ENCODE assay signal across 1 cellular context in the genomic region with DNA sequence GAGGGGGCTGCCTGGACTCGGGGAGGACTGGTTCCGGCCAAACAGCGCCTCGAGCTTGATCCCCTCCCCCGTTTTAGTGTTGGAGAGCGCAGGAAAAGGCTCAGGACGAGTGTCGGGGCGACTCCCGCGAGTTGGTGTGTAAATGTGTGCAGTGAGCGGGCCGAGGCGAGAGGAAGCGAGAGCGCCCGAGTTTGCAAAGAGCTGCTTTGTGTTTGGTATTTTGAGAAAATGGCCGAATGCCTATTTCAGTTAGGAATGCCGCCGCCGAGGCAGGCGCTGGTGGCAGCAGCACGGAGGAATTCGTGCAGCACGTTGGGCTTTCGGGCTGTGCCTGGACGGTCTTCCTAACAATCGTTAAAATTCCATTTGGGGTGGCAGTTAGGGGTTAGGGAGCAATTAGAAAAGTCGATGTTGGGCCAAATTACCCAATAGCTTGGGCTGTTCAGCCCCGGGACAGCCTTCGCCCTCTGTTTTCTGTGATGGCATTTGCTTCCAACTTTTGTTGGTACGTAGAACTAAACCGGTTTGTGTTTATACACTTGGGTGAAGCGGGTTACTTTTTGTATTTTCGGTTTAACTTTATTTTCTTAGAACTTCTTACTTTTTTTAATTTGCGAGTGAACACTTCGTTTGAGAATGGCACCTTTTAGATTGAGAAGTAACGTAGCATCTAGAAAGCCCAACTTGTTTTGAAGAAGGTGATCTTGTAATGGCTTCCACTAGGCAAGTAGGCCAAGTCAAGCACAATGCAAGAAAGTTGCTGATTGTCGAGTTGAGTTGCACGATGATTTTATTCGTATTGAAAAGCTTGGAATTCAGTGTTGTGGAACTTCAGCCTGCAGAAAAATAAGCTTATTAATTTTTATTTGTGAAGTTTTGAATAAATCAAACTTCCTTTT.
TF ChIP-seq lines count a peak whose summit lies in the region.

No MANE protein-coding gene starts in this region.

TF ChIP-seq in HepG2, 621 proteins besides CTCF, POLR2A, EP300 and RAD21 (continued from another document and continues in another):
- TF ChIP-seq, protein P1, sequence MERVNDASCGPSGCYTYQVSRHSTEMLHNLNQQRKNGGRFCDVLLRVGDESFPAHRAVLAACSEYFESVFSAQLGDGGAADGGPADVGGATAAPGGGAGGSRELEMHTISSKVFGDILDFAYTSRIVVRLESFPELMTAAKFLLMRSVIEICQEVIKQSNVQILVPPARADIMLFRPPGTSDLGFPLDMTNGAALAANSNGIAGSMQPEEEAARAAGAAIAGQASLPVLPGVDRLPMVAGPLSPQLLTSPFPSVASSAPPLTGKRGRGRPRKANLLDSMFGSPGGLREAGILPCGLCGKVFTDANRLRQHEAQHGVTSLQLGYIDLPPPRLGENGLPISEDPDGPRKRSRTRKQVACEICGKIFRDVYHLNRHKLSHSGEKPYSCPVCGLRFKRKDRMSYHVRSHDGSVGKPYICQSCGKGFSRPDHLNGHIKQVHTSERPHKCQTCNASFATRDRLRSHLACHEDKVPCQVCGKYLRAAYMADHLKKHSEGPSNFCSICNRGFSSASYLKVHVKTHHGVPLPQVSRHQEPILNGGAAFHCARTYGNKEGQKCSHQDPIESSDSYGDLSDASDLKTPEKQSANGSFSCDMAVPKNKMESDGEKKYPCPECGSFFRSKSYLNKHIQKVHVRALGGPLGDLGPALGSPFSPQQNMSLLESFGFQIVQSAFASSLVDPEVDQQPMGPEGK (CRISPR knock-in tag; IDR thresholded peaks at IDR 0.05), result peak; percentile 66; the same call in 1 of the 2 replicates
- TF ChIP-seq, protein P2, sequence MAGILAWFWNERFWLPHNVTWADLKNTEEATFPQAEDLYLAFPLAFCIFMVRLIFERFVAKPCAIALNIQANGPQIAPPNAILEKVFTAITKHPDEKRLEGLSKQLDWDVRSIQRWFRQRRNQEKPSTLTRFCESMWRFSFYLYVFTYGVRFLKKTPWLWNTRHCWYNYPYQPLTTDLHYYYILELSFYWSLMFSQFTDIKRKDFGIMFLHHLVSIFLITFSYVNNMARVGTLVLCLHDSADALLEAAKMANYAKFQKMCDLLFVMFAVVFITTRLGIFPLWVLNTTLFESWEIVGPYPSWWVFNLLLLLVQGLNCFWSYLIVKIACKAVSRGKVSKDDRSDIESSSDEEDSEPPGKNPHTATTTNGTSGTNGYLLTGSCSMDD (CRISPR knock-in tag; IDR thresholded peaks at IDR 0.05), result 0 out of 2 replicates have a peak, but pooled peaks have one; percentile 43
- TF ChIP-seq TAF1 (CRISPR knock-in tag; IDR thresholded peaks at IDR 0.05) (peak; percentile 40; the same call in 1 of the 2 replicates), TARDBP (CRISPR knock-in tag; IDR thresholded peaks at IDR 0.05) (0 out of 2 replicates have a peak, but pooled peaks have one; percentile 28), FOXC1 (CRISPR knock-in tag; IDR thresholded peaks at IDR 0.05; ENCODE audit: borderline replicate concordance) (0 out of 2 replicates have a peak, but pooled peaks have one; percentile 5), SP4 (CRISPR knock-in tag; IDR thresholded peaks at IDR 0.05) (0 out of 2 replicates have a peak, but pooled peaks have one; percentile 17), ZFY (CRISPR knock-in tag; IDR thresholded peaks at IDR 0.05) (peak; percentile 14; the same call in 1 of the 2 replicates), ISL2 (CRISPR knock-in tag; IDR thresholded peaks at IDR 0.05) (no peak), HNF4A (CRISPR knock-in tag; IDR thresholded peaks at IDR 0.05) (no peak), BRD4 (CRISPR knock-in tag; IDR thresholded peaks at IDR 0.05) (peak; percentile 81; the same call in 1 of the 2 replicates), NKX3-1 (CRISPR knock-in tag; IDR thresholded peaks at IDR 0.05) (0 out of 2 replicates have a peak, but pooled peaks have one; percentile 34), KDM5A (IDR thresholded peaks at IDR 0.05; ENCODE audit: borderline replicate concordance, low read length) (0 out of 2 replicates have a peak, but pooled peaks have one; percentile 22), WIZ (CRISPR knock-in tag; IDR thresholded peaks at IDR 0.05) (no peak), PITX1 (CRISPR knock-in tag; IDR thresholded peaks at IDR 0.05) (no peak), ZFX (CRISPR knock-in tag; IDR thresholded peaks at IDR 0.05; ENCODE audit: low read depth) (peak; percentile 5), KDM2A (CRISPR knock-in tag; IDR thresholded peaks at IDR 0.05; ENCODE audit: borderline replicate concordance, low read depth) (peak; percentile 39; the same call in 1 of the 2 replicates), HDAC1 (CRISPR knock-in tag; IDR thresholded peaks at IDR 0.05) (0 out of 2 replicates have a peak, but pooled peaks have one; percentile 21), DNMT1 (CRISPR knock-in tag; IDR thresholded peaks at IDR 0.05) (no peak), ZSCAN22 (CRISPR knock-in tag; IDR thresholded peaks at IDR 0.05) (0 out of 2 replicates have a peak, but pooled peaks have one; percentile 33), HDAC2 (CRISPR knock-in tag; IDR thresholded peaks at IDR 0.05) (no peak), ATRX (CRISPR knock-in tag; IDR thresholded peaks at IDR 0.05; ENCODE audit: borderline replicate concordance) (no peak)
- TF ChIP-seq, protein P3, sequence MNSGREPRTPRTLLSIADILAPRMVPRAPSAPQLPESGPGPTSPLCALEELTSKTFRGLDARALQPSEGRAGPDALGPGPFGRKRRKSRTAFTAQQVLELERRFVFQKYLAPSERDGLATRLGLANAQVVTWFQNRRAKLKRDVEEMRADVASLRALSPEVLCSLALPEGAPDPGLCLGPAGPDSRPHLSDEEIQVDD (CRISPR knock-in tag; IDR thresholded peaks at IDR 0.05; ENCODE audit: borderline replicate concordance), result 0 out of 2 replicates have a peak, but pooled peaks have one; percentile 52
- TF ChIP-seq, protein P4, sequence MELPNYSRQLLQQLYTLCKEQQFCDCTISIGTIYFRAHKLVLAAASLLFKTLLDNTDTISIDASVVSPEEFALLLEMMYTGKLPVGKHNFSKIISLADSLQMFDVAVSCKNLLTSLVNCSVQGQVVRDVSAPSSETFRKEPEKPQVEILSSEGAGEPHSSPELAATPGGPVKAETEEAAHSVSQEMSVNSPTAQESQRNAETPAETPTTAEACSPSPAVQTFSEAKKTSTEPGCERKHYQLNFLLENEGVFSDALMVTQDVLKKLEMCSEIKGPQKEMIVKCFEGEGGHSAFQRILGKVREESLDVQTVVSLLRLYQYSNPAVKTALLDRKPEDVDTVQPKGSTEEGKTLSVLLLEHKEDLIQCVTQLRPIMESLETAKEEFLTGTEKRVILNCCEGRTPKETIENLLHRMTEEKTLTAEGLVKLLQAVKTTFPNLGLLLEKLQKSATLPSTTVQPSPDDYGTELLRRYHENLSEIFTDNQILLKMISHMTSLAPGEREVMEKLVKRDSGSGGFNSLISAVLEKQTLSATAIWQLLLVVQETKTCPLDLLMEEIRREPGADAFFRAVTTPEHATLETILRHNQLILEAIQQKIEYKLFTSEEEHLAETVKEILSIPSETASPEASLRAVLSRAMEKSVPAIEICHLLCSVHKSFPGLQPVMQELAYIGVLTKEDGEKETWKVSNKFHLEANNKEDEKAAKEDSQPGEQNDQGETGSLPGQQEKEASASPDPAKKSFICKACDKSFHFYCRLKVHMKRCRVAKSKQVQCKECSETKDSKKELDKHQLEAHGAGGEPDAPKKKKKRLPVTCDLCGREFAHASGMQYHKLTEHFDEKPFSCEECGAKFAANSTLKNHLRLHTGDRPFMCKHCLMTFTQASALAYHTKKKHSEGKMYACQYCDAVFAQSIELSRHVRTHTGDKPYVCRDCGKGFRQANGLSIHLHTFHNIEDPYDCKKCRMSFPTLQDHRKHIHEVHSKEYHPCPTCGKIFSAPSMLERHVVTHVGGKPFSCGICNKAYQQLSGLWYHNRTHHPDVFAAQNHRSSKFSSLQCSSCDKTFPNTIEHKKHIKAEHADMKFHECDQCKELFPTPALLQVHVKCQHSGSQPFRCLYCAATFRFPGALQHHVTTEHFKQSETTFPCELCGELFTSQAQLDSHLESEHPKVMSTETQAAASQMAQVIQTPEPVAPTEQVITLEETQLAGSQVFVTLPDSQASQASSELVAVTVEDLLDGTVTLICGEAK (IDR thresholded peaks at IDR 0.05), result no peak
- TF ChIP-seq, protein P4 (CRISPR knock-in tag; IDR thresholded peaks at IDR 0.05), result 0 out of 2 replicates have a peak, but pooled peaks have one; percentile 16
- TF ChIP-seq, protein P5, sequence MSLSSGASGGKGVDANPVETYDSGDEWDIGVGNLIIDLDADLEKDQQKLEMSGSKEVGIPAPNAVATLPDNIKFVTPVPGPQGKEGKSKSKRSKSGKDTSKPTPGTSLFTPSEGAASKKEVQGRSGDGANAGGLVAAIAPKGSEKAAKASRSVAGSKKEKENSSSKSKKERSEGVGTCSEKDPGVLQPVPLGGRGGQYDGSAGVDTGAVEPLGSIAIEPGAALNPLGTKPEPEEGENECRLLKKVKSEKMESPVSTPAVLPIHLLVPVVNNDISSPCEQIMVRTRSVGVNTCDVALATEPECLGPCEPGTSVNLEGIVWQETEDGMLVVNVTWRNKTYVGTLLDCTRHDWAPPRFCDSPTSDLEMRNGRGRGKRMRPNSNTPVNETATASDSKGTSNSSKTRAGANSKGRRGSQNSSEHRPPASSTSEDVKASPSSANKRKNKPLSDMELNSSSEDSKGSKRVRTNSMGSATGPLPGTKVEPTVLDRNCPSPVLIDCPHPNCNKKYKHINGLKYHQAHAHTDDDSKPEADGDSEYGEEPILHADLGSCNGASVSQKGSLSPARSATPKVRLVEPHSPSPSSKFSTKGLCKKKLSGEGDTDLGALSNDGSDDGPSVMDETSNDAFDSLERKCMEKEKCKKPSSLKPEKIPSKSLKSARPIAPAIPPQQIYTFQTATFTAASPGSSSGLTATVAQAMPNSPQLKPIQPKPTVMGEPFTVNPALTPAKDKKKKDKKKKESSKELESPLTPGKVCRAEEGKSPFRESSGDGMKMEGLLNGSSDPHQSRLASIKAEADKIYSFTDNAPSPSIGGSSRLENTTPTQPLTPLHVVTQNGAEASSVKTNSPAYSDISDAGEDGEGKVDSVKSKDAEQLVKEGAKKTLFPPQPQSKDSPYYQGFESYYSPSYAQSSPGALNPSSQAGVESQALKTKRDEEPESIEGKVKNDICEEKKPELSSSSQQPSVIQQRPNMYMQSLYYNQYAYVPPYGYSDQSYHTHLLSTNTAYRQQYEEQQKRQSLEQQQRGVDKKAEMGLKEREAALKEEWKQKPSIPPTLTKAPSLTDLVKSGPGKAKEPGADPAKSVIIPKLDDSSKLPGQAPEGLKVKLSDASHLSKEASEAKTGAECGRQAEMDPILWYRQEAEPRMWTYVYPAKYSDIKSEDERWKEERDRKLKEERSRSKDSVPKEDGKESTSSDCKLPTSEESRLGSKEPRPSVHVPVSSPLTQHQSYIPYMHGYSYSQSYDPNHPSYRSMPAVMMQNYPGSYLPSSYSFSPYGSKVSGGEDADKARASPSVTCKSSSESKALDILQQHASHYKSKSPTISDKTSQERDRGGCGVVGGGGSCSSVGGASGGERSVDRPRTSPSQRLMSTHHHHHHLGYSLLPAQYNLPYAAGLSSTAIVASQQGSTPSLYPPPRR (CRISPR knock-in tag; IDR thresholded peaks at IDR 0.05; ENCODE audit: borderline replicate concordance), result peak; percentile 13; the same call in 1 of the 2 replicates
- TF ChIP-seq, protein P6, sequence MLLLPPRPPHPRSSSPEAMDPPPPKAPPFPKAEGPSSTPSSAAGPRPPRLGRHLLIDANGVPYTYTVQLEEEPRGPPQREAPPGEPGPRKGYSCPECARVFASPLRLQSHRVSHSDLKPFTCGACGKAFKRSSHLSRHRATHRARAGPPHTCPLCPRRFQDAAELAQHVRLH (CRISPR knock-in tag; IDR thresholded peaks at IDR 0.05; ENCODE audit: borderline replicate concordance, low read depth), result 0 out of 2 replicates have a peak, but pooled peaks have one; percentile 31
- TF ChIP-seq, protein P7, sequence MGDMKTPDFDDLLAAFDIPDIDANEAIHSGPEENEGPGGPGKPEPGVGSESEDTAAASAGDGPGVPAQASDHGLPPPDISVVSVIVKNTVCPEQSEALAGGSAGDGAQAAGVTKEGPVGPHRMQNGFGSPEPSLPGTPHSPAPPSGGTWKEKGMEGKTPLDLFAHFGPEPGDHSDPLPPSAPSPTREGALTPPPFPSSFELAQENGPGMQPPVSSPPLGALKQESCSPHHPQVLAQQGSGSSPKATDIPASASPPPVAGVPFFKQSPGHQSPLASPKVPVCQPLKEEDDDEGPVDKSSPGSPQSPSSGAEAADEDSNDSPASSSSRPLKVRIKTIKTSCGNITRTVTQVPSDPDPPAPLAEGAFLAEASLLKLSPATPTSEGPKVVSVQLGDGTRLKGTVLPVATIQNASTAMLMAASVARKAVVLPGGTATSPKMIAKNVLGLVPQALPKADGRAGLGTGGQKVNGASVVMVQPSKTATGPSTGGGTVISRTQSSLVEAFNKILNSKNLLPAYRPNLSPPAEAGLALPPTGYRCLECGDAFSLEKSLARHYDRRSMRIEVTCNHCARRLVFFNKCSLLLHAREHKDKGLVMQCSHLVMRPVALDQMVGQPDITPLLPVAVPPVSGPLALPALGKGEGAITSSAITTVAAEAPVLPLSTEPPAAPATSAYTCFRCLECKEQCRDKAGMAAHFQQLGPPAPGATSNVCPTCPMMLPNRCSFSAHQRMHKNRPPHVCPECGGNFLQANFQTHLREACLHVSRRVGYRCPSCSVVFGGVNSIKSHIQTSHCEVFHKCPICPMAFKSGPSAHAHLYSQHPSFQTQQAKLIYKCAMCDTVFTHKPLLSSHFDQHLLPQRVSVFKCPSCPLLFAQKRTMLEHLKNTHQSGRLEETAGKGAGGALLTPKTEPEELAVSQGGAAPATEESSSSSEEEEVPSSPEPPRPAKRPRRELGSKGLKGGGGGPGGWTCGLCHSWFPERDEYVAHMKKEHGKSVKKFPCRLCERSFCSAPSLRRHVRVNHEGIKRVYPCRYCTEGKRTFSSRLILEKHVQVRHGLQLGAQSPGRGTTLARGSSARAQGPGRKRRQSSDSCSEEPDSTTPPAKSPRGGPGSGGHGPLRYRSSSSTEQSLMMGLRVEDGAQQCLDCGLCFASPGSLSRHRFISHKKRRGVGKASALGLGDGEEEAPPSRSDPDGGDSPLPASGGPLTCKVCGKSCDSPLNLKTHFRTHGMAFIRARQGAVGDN (CRISPR knock-in tag; IDR thresholded peaks at IDR 0.05), result peak; percentile 52
